1 cellular context compared by ENCODE assay signal in the genomic region with DNA sequence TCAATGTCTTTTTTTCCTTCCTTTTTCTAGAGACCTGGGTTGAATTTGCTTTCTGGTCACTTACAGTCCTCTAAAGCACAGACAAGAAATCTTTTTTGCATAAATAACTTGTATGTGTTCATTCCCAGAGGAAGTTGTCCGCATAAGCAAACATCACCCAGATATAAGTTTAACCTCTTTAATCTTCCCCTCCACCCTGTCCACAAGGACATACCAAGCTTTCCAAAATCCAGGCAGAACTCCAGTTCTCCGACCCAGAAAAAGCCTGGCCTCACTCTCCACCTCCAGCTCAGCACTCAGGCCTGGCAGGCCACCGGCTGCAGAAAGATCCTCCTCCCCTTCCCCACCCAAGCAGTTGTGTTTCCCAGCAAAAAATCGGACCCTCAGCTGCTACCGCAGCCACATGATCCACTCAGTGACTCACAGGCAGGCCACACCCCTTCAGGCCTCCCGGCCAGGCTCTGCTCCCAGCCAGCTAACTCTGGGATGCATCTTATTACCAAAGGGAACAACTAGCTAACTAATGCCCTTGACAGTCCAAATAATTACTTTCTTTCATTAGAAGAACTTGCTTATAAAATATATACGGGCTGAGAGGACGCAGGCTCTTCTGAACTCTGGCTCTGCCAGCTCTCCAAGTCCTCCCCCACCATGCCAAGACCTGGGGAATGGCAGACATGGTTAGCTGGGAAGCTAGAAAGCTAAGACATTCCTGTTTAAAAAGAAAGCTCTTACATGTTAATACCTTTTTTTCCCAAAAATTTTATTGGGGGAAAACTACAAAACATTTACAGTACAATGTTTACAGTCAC.
TF ChIP-seq lines count a peak whose summit lies in the region.

No MANE protein-coding gene starts in this region.

TF ChIP-seq in HepG2, 621 proteins besides CTCF, POLR2A, EP300 and RAD21 (continued from another document and continues in another):
- TF ChIP-seq, protein P1, sequence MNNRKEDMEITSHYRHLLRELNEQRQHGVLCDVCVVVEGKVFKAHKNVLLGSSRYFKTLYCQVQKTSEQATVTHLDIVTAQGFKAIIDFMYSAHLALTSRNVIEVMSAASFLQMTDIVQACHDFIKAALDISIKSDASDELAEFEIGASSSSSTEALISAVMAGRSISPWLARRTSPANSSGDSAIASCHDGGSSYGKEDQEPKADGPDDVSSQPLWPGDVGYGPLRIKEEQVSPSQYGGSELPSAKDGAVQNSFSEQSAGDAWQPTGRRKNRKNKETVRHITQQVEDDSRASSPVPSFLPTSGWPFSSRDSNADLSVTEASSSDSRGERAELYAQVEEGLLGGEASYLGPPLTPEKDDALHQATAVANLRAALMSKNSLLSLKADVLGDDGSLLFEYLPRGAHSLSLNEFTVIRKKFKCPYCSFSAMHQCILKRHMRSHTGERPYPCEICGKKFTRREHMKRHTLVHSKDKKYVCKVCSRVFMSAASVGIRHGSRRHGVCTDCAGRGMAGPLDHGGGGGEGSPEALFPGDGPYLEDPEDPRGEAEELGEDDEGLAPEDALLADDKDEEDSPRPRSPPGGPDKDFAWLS (CRISPR knock-in tag; IDR thresholded peaks at IDR 0.05; ENCODE audit: borderline replicate concordance) = no peak
- TF ChIP-seq, protein P2, sequence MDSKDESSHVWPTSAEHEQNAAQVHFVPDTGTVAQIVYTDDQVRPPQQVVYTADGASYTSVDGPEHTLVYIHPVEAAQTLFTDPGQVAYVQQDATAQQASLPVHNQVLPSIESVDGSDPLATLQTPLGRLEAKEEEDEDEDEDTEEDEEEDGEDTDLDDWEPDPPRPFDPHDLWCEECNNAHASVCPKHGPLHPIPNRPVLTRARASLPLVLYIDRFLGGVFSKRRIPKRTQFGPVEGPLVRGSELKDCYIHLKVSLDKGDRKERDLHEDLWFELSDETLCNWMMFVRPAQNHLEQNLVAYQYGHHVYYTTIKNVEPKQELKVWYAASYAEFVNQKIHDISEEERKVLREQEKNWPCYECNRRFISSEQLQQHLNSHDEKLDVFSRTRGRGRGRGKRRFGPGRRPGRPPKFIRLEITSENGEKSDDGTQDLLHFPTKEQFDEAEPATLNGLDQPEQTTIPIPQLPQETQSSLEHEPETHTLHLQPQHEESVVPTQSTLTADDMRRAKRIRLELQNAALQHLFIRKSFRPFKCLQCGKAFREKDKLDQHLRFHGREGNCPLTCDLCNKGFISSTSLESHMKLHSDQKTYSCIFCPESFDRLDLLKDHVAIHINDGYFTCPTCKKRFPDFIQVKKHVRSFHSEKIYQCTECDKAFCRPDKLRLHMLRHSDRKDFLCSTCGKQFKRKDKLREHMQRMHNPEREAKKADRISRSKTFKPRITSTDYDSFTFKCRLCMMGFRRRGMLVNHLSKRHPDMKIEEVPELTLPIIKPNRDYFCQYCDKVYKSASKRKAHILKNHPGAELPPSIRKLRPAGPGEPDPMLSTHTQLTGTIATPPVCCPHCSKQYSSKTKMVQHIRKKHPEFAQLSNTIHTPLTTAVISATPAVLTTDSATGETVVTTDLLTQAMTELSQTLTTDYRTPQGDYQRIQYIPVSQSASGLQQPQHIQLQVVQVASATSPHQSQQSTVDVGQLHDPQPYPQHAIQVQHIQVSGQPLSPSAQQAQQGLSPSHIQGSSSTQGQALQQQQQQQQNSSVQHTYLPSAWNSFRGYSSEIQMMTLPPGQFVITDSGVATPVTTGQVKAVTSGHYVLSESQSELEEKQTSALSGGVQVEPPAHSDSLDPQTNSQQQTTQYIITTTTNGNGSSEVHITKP (CRISPR knock-in tag; IDR thresholded peaks at IDR 0.05; ENCODE audit: low read depth) = peak; percentile 81
- TF ChIP-seq ZNF556 (CRISPR knock-in tag; IDR thresholded peaks at IDR 0.05; ENCODE audit: borderline replicate concordance) = 0 out of 2 replicates have a peak, but pooled peaks have one; percentile 40
- TF ChIP-seq HNRNPL (IDR thresholded peaks at IDR 0.05; ENCODE audit: low read depth, low read length) = 0 out of 2 replicates have a peak, but pooled peaks have one; percentile 19
- TF ChIP-seq, protein P3, sequence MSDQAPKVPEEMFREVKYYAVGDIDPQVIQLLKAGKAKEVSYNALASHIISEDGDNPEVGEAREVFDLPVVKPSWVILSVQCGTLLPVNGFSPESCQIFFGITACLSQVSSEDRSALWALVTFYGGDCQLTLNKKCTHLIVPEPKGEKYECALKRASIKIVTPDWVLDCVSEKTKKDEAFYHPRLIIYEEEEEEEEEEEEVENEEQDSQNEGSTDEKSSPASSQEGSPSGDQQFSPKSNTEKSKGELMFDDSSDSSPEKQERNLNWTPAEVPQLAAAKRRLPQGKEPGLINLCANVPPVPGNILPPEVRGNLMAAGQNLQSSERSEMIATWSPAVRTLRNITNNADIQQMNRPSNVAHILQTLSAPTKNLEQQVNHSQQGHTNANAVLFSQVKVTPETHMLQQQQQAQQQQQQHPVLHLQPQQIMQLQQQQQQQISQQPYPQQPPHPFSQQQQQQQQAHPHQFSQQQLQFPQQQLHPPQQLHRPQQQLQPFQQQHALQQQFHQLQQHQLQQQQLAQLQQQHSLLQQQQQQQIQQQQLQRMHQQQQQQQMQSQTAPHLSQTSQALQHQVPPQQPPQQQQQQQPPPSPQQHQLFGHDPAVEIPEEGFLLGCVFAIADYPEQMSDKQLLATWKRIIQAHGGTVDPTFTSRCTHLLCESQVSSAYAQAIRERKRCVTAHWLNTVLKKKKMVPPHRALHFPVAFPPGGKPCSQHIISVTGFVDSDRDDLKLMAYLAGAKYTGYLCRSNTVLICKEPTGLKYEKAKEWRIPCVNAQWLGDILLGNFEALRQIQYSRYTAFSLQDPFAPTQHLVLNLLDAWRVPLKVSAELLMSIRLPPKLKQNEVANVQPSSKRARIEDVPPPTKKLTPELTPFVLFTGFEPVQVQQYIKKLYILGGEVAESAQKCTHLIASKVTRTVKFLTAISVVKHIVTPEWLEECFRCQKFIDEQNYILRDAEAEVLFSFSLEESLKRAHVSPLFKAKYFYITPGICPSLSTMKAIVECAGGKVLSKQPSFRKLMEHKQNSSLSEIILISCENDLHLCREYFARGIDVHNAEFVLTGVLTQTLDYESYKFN (CRISPR knock-in tag; conservative IDR thresholded peaks at IDR 0.05) = peak; percentile 49
- TF ChIP-seq, protein P4, sequence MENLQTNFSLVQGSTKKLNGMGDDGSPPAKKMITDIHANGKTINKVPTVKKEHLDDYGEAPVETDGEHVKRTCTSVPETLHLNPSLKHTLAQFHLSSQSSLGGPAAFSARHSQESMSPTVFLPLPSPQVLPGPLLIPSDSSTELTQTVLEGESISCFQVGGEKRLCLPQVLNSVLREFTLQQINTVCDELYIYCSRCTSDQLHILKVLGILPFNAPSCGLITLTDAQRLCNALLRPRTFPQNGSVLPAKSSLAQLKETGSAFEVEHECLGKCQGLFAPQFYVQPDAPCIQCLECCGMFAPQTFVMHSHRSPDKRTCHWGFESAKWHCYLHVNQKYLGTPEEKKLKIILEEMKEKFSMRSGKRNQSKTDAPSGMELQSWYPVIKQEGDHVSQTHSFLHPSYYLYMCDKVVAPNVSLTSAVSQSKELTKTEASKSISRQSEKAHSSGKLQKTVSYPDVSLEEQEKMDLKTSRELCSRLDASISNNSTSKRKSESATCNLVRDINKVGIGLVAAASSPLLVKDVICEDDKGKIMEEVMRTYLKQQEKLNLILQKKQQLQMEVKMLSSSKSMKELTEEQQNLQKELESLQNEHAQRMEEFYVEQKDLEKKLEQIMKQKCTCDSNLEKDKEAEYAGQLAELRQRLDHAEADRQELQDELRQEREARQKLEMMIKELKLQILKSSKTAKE (CRISPR knock-in tag; IDR thresholded peaks at IDR 0.05; ENCODE audit: borderline replicate concordance) = 0 out of 2 replicates have a peak, but pooled peaks have one; percentile 31
- no peak for TF ChIP-seq TOPORS (CRISPR knock-in tag; IDR thresholded peaks at IDR 0.05)
- TF ChIP-seq ZFP37 (CRISPR knock-in tag; IDR thresholded peaks at IDR 0.05; ENCODE audit: borderline replicate concordance) = peak; percentile 90; the same call in 1 of the 2 replicates
- TF ChIP-seq, protein P5, sequence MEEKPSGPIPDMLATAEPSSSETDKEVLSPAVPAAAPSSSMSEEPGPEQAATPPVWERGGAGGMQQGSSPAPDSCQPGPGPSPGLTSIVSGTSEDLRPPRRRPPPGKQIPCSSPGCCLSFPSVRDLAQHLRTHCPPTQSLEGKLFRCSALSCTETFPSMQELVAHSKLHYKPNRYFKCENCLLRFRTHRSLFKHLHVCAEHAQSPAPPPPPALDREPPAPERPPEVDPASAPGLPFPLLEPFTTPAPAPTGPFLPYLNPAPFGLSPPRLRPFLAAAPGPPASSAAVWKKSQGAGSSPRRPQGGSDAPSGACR (CRISPR knock-in tag; IDR thresholded peaks at IDR 0.05) = peak; percentile 44; the same call in 1 of the 2 replicates
- peak; percentile 99 for TF ChIP-seq SAP130 (CRISPR knock-in tag; IDR thresholded peaks at IDR 0.05; ENCODE audit: low read depth)
- no peak for TF ChIP-seq ZNF569 (CRISPR knock-in tag; IDR thresholded peaks at IDR 0.05; ENCODE audit: borderline replicate concordance)
- no peak for TF ChIP-seq FLYWCH1 (CRISPR knock-in tag; IDR thresholded peaks at IDR 0.05)
- TF ChIP-seq ZNF33B (CRISPR knock-in tag; IDR thresholded peaks at IDR 0.05) = no peak
- TF ChIP-seq ZNF367 (CRISPR knock-in tag; IDR thresholded peaks at IDR 0.05; ENCODE audit: borderline replicate concordance) = no peak
- no peak for TF ChIP-seq FOXP1 (IDR thresholded peaks at IDR 0.05)
- TF ChIP-seq FOXP1 (CRISPR knock-in tag; IDR thresholded peaks at IDR 0.05) = peak; percentile 61
- peak; percentile 48; the same call in 1 of the 2 replicates for TF ChIP-seq ELF1 (CRISPR knock-in tag; IDR thresholded peaks at IDR 0.05)
- 0 out of 2 replicates have a peak, but pooled peaks have one; percentile 23 for TF ChIP-seq ZBTB7A (CRISPR knock-in tag; IDR thresholded peaks at IDR 0.05)
- peak; percentile 95 for TF ChIP-seq SIN3A (IDR thresholded peaks at IDR 0.05; ENCODE audit: borderline replicate concordance, low read depth, low read length)
- TF ChIP-seq GABPA (IDR thresholded peaks at IDR 0.05; ENCODE audit: low read depth, low read length) = no peak
- TF ChIP-seq GABPA (CRISPR knock-in tag; IDR thresholded peaks at IDR 0.05; ENCODE audit: low read depth) = peak; percentile 59
- TF ChIP-seq FOXM1 (CRISPR knock-in tag; IDR thresholded peaks at IDR 0.05) = no peak
- TF ChIP-seq ZFP36L1 (CRISPR knock-in tag; IDR thresholded peaks at IDR 0.05) = 0 out of 2 replicates have a peak, but pooled peaks have one; percentile 63
- TF ChIP-seq ERF (CRISPR knock-in tag; IDR thresholded peaks at IDR 0.05) = peak; percentile 88
- peak; percentile 57 for TF ChIP-seq FOXA3 (CRISPR knock-in tag; IDR thresholded peaks at IDR 0.05)
- TF ChIP-seq, protein P6, sequence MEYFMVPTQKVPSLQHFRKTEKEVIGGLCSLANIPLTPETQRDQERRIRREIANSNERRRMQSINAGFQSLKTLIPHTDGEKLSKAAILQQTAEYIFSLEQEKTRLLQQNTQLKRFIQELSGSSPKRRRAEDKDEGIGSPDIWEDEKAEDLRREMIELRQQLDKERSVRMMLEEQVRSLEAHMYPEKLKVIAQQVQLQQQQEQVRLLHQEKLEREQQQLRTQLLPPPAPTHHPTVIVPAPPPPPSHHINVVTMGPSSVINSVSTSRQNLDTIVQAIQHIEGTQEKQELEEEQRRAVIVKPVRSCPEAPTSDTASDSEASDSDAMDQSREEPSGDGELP (IDR thresholded peaks at IDR 0.05; ENCODE audit: borderline replicate concordance, low read depth) = peak; percentile 96
- no peak; the same call in 1 of the 2 replicates for TF ChIP-seq JUN (CRISPR knock-in tag; IDR thresholded peaks at IDR 0.05)
- no peak; the same call in 1 of the 2 replicates for TF ChIP-seq ARNTL (CRISPR knock-in tag; IDR thresholded peaks at IDR 0.05)
- TF ChIP-seq, protein P7, sequence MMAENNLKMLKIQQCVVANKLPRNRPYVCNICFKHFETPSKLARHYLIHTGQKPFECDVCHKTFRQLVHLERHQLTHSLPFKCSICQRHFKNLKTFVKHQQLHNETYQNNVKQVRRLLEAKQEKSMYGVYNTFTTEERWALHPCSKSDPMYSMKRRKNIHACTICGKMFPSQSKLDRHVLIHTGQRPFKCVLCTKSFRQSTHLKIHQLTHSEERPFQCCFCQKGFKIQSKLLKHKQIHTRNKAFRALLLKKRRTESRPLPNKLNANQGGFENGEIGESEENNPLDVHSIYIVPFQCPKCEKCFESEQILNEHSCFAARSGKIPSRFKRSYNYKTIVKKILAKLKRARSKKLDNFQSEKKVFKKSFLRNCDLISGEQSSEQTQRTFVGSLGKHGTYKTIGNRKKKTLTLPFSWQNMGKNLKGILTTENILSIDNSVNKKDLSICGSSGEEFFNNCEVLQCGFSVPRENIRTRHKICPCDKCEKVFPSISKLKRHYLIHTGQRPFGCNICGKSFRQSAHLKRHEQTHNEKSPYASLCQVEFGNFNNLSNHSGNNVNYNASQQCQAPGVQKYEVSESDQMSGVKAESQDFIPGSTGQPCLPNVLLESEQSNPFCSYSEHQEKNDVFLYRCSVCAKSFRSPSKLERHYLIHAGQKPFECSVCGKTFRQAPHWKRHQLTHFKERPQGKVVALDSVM (CRISPR knock-in tag; IDR thresholded peaks at IDR 0.05) = 0 out of 2 replicates have a peak, but pooled peaks have one; percentile 58
- peak; percentile 74 for TF ChIP-seq SP5 (CRISPR knock-in tag; IDR thresholded peaks at IDR 0.05; ENCODE audit: borderline replicate concordance, low read depth)
- 0 out of 2 replicates have a peak, but pooled peaks have one; percentile 9 for TF ChIP-seq ZNF12 (CRISPR knock-in tag; IDR thresholded peaks at IDR 0.05)
- TF ChIP-seq ATAD3A (CRISPR knock-in tag; IDR thresholded peaks at IDR 0.05) = no peak
- TF ChIP-seq FOSL2 (CRISPR knock-in tag; IDR thresholded peaks at IDR 0.05) = peak; percentile 98
- TF ChIP-seq POLR2AphosphoS5 (IDR thresholded peaks at IDR 0.05; ENCODE audit: low read depth, low read length) = peak; percentile 98
- TF ChIP-seq SSRP1 (CRISPR knock-in tag; IDR thresholded peaks at IDR 0.05) = peak; percentile 77
- TF ChIP-seq, protein P8, sequence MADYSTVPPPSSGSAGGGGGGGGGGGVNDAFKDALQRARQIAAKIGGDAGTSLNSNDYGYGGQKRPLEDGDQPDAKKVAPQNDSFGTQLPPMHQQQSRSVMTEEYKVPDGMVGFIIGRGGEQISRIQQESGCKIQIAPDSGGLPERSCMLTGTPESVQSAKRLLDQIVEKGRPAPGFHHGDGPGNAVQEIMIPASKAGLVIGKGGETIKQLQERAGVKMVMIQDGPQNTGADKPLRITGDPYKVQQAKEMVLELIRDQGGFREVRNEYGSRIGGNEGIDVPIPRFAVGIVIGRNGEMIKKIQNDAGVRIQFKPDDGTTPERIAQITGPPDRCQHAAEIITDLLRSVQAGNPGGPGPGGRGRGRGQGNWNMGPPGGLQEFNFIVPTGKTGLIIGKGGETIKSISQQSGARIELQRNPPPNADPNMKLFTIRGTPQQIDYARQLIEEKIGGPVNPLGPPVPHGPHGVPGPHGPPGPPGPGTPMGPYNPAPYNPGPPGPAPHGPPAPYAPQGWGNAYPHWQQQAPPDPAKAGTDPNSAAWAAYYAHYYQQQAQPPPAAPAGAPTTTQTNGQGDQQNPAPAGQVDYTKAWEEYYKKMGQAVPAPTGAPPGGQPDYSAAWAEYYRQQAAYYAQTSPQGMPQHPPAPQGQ (CRISPR knock-in tag; IDR thresholded peaks at IDR 0.05; ENCODE audit: borderline replicate concordance) = peak; percentile 92; the same call in 1 of the 2 replicates
- TF ChIP-seq ZMAT3 (CRISPR knock-in tag; conservative IDR thresholded peaks at IDR 0.05) = peak; percentile 82
- no peak for TF ChIP-seq NFIB (CRISPR knock-in tag; IDR thresholded peaks at IDR 0.05; ENCODE audit: borderline replicate concordance)
- no peak for TF ChIP-seq ZNF251 (CRISPR knock-in tag; IDR thresholded peaks at IDR 0.05)
- TF ChIP-seq ETV5 (CRISPR knock-in tag; IDR thresholded peaks at IDR 0.05; ENCODE audit: borderline replicate concordance) = peak; percentile 40; the same call in 1 of the 2 replicates
